8 cellular contexts compared by ENCODE assay signal in the genomic region with DNA sequence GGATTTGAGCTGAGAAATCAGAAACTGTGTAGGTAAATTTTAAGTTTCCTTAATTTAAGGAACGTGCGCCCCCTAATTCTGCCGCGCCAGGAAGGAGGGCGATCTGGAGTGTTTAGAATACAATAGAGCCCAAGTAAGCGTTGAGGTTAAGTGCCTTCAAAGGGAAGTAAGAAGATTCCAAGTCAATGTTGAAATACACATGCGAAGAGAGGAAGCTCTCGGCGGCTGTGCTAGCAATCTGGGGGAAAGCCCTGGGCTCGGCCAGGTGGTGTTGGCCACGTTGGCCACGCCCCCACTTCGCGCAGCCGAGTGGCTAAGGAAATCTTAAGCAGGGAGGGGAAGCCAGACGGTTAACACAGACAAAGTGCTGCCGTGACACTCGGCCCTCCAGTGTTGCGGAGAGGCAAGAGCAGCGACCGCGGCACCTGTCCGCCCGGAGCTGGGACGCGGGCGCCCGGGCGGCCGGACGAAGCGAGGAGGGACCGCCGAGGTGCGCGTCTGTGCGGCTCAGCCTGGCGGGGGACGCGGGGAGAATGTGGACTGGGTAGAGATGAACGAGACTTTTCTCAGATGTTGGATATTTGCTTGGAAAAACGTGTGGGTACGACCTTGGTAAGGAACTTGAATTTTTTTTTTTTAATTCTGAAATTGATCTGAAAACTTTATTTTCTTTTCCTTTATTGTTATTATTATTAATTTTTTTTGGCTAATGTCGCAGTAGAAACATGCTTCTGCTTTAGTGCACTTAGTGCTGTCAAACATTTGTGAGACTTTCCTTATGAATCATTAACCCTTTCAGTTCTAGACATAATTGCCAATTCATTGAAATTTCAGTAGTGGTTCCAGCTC. TPM values are rescaled to one million over a fixed set of nuclear protein-coding genes. Genes with fewer than 3 reads are reported as not detected.
A peak's percentile ranks its signal among the peaks of the same experiment; 100 is the strongest.
DNase-seq lines count a peak whose midpoint lies in the region; ATAC-seq and TF ChIP-seq lines count a peak whose summit lies in the region.

A gene (plus strand): TSS at position 353 of the 849 bp plus-strand sequence. CDS start 218 bp downstream, at position 571.

- peak within 1 kb of the TSS; percentile 85 for H3K27ac Mint-ChIP-seq in T-helper 1 cell treated with Interleukin-12 subunit alpha and Interleukin-12 subunit beta and Interleukin-4 antibody, amounts not matched to agents 30 μg/mL and 1 μg/mL, for 36 hours

- no peak for TF ChIP-seq EP300 in sigmoid colon (IDR thresholded peaks at IDR 0.05)

- H3K27me3 ChIP-seq in sigmoid colon = peaks cover 7 to 70% (median 28%) of the 10 kb centered on the region in 3 donors

- peak; percentile 71 for ATAC-seq in HG02623 (IDR thresholded peaks at IDR 0.05; ENCODE audit: unreplicated experiment)

- intact Hi-C loops in sigmoid colon (cut with DNase I) = no loop called here

- no peaks in the 10 kb centered on the region for H3K36me3 ChIP-seq in sigmoid colon

- no peaks in the 10 kb centered on the region for H3K27me3 Mint-ChIP-seq in T-helper 1 cell treated with Interleukin-12 subunit alpha and Interleukin-12 subunit beta and Interleukin-4 antibody, amounts not matched to agents 30 μg/mL and 1 μg/mL, for 36 hours (ENCODE audit: low read depth)

- peaks cover 79% of the 10 kb centered on the region for H3K4me1 Mint-ChIP-seq in T-helper 1 cell treated with Interleukin-12 subunit alpha and Interleukin-12 subunit beta and Interleukin-4 antibody, amounts not matched to agents 30 μg/mL and 1 μg/mL, for 36 hours (ENCODE audit: low read depth)

- peak within 1 kb of the TSS; percentile 98 for H3K4me3 Mint-ChIP-seq in T-helper 1 cell treated with Interleukin-12 subunit alpha and Interleukin-12 subunit beta and Interleukin-4 antibody, amounts not matched to agents 30 μg/mL and 1 μg/mL, for 36 hours

- no peaks in the 10 kb centered on the region for H3K9me3 Mint-ChIP-seq in T-helper 1 cell treated with Interleukin-12 subunit alpha and Interleukin-12 subunit beta and Interleukin-4 antibody, amounts not matched to agents 30 μg/mL and 1 μg/mL, for 36 hours

- TF ChIP-seq POLR2A in sigmoid colon (IDR thresholded peaks at IDR 0.05) = peak in 1 of 2 donors; percentile 37

- peak within 1 kb of the TSS in 2 of 4 donors; percentile 52 to 54 for H3K27ac ChIP-seq in sigmoid colon

- no peaks in the 10 kb centered on the region for H3K9me3 ChIP-seq in sigmoid colon

- peaks cover 51% of the 10 kb centered on the region for H3K36me3 Mint-ChIP-seq in T-helper 1 cell treated with Interleukin-12 subunit alpha and Interleukin-12 subunit beta and Interleukin-4 antibody, amounts not matched to agents 30 μg/mL and 1 μg/mL, for 36 hours (ENCODE audit: low read depth)

- TF ChIP-seq CTCF in GM12875 (IDR thresholded peaks at IDR 0.05; ENCODE audit: borderline replicate concordance, insufficient read depth, low read depth, low read length) (peak; percentile 37; the same call in 1 of the 2 replicates), sigmoid colon (IDR thresholded peaks at IDR 0.05) (no peak)

- DNase-seq in NCI-H1105 treated with DMSO at 0.1 percent for 48 hours (lab: John Stamatoyannopoulos, UW) (peak; percentile 91), amniotic stem cell (lab: John Stamatoyannopoulos, UW) (peak; percentile 39), hypothalamus (lab: John Stamatoyannopoulos, UW) (peak in 30 of 51 donors; percentile 4 to 61 (median 30)), sigmoid colon (peak; percentile 86), T1000 (lab: John Stamatoyannopoulos, UW) (no peak)

- 1% methylated on average over 44 of the region's 44 CpGs for WGBS in sigmoid colon, 2 donors

- peaks cover 0 to 21% (median 16%) of the 10 kb centered on the region in 4 donors for H3K4me1 ChIP-seq in sigmoid colon

- H3K4me3 ChIP-seq in GM12875 (ENCODE audit: low read depth, low read length) (peak within 1 kb of the TSS; percentile 38), sigmoid colon (peak within 1 kb of the TSS; percentile 3 to 45 (median 39))

RNA-seq across cellular contexts. Expression of the gene that starts here (rescaled TPM):
- total RNA-seq in sigmoid colon = 1 to 10 TPM in 3 of 4 donors, under 1 TPM in 1; 0.55 to 1.6 (median 1.2) TPM
- 10 to 100 TPM in 1 of 3 donors, 1 to 10 TPM in 2; 3.0 to 17.6 (median 7.2) TPM for polyA plus RNA-seq in sigmoid colon
